24 cellular contexts compared by ENCODE assay signal in genomic region chr12:127054531-127054930, GRCh38.
DNase-seq lines count a peak whose midpoint lies in the region; ATAC-seq, FAIRE-seq and TF ChIP-seq lines count a peak whose summit lies in the region.
"Had no signal": no experiment of that assay in that cellular context is flagged by ENCODE, and none has a peak within 500 bp of the region (broad histone marks: within the 10 kb centered on the region; RNA-seq: fewer than 3 reads in every experiment).

No MANE protein-coding gene starts in this region.

- H3K36me3 ChIP-seq in RWPE2 (ENCODE audit: low read depth) = no peaks in the 10 kb centered on the region
- no peaks in the 10 kb centered on the region for H3K36me3 ChIP-seq in tibial artery
- H3K36me3 ChIP-seq: colonic mucosa, neutrophil had no signal

- FAIRE-seq in H54 (lab: Jason Lieb, UNC) = peak; percentile 57
- no peak for FAIRE-seq in D721Med (lab: Jason Lieb, UNC)
- FAIRE-seq: A204.1, G401.6 had no signal

- DNase-seq in A172 (ENCODE audit: low spot score) (peak; percentile 53), H54 (ENCODE audit: insufficient read length, low spot score) (no peak), RWPE2 (ENCODE audit: low spot score) (no peak), fibroblast of the aortic adventitia (ENCODE audit: low read depth) (peak; percentile 79), tibial artery (no peak), D721Med (ENCODE audit: insufficient read length, low spot score) (no peak)
- DNase-seq in activated T-cell treated with anti-CD3 and anti-CD28 coated beads, Interleukin-2, amount 50 U/mL, for 48 hours = no peak
- DNase-seq: activated CD4-positive, CD25-positive, alpha-beta regulatory T cell treated with anti-CD3 and anti-CD28 coated beads, Interleukin-2, amount 50 U/mL, for 72 hours; activated CD8-positive, alpha-beta T cell treated with anti-CD3 and anti-CD28 coated beads, Interleukin-2, amount 10 ng/mL, durations not matched to agents 7 days and 5 days; activated T-cell treated with anti-CD3 and anti-CD28 coated beads, Interleukin-2, amount 50 U/mL, for 24 hours; body of pancreas; C1 segment of cervical spinal cord; colonic mucosa; KBM-7; NCI-H1930; NCI-H446 treated with DMSO at 0.1 percent for 48 hours; retina; stimulated activated CD8-positive, alpha-beta memory T cell treated with anti-CD3 and anti-CD28 coated beads, Interleukin-4, amount 100 ng/mL, for 48 hours had no signal

- H3K4me1 ChIP-seq in RWPE2 (ENCODE audit: insufficient read depth, poor library complexity, severe bottlenecking) = peaks cover 30% of the 10 kb centered on the region
- H3K4me1 ChIP-seq in tibial artery = no peaks in the 10 kb centered on the region
- H3K4me1 ChIP-seq: body of pancreas, colonic mucosa had no signal

- TF ChIP-seq CTCF in RWPE2 (IDR thresholded peaks at IDR 0.05; ENCODE audit: poor library complexity, severe bottlenecking) (no peak), fibroblast of the aortic adventitia (IDR thresholded peaks at IDR 0.05; ENCODE audit: insufficient read depth, low read length) (no peak), tibial artery (IDR thresholded peaks at IDR 0.05) (no peak), D721Med (IDR thresholded peaks at IDR 0.05; ENCODE audit: insufficient read depth, missing control alignments) (no peak)

- H3K27ac ChIP-seq in RWPE2 (ENCODE audit: poor library complexity, severe bottlenecking) = peak overlapping the region; percentile 87
- no peak overlapping the region for H3K27ac ChIP-seq in tibial artery
- H3K27ac ChIP-seq: body of pancreas, colonic mucosa, hepatocyte, neutrophil had no signal

- H3K27me3 ChIP-seq in RWPE2 (ENCODE audit: insufficient read depth, poor library complexity, severe bottlenecking) (no peaks in the 10 kb centered on the region), tibial artery (no peaks in the 10 kb centered on the region)
- H3K27me3 ChIP-seq: body of pancreas, colonic mucosa, hepatocyte, neutrophil had no signal

- H3K9me3 ChIP-seq in RWPE2 (ENCODE audit: severe bottlenecking) (no peaks in the 10 kb centered on the region), tibial artery (no peaks in the 10 kb centered on the region)
- H3K9me3 ChIP-seq: body of pancreas, colonic mucosa, neutrophil had no signal

- no peak for TF ChIP-seq POLR2A in H54 (IDR thresholded peaks at IDR 0.05; ENCODE audit: low read depth, low read length)

- H3K4me3 ChIP-seq in RWPE2 (ENCODE audit: severe bottlenecking) (no peak overlapping the region), fibroblast of the aortic adventitia (ENCODE audit: low read depth, low read length) (no peak overlapping the region), tibial artery (no peak overlapping the region)
- H3K4me3 ChIP-seq: body of pancreas, colonic mucosa, hepatocyte, lung had no signal

- ATAC-seq in RWPE2 (ENCODE audit: low read depth) (peak; percentile 35; the same call in 1 of the 3 replicates), HG03135 (IDR thresholded peaks at IDR 0.05; ENCODE audit: unreplicated experiment) (no peak)
- ATAC-seq: activated CD8-positive, alpha-beta T cell treated with anti-CD3 and anti-CD28 coated beads, Interleukin-2, amount 10 ng/mL, durations not matched to agents 7 days and 5 days; body of pancreas had no signal

- intact Hi-C loops in tibial artery (cut with DNase I; ENCODE audit: low total_unique reads) = no loop called here

Comparison
In these comparisons a context has a peak if more than half of its experiments do, and no peak if none do; other contexts are left out.
1. DNase-seq: peak in A172 (single experiment) and fibroblast of the aortic adventitia (single experiment); none in H54 (single experiment), RWPE2 (single experiment), tibial artery (0 of 2), D721Med (single experiment) and activated T-cell treated with anti-CD3 and anti-CD28 coated beads, Interleukin-2, amount 50 U/mL, for 48 hours (0 of 2).